In genomic region chr12:114722176-114722575, GRCh38 we compare ENCODE assay signal across 1 cellular context. TPM values are rescaled to one million over a fixed set of nuclear protein-coding genes. Genes with fewer than 3 reads are reported as not detected.
"Had no signal": no experiment of that assay in that cellular context is flagged by ENCODE, and none has a peak within 500 bp of the region (broad histone marks: within the 10 kb centered on the region; RNA-seq: fewer than 3 reads in every experiment).

No MANE protein-coding gene starts in this region.

RNA-seq across cellular contexts. Expression of gene TBX3, which starts 38.2 kb away (rescaled TPM):
- total RNA-seq: G401 had no signal
